In genomic region chr4:6943870-6944195, GRCh38 we compare ENCODE assay signal across 16 cellular contexts. TPM values are rescaled to one million over a fixed set of nuclear protein-coding genes. Genes with fewer than 3 reads are reported as not detected.
DNase-seq lines count a peak whose midpoint lies in the region; ATAC-seq and TF ChIP-seq lines count a peak whose summit lies in the region.
"Had no signal": no experiment of that assay in that cellular context is flagged by ENCODE, and none has a peak within 500 bp of the region (broad histone marks: within the 10 kb centered on the region; RNA-seq: fewer than 3 reads in every experiment).

No MANE protein-coding gene starts in this region.

- H3K36me3 ChIP-seq in muscle layer of duodenum (ENCODE audit: control insufficient read depth in 1 of 2, insufficient read depth in 2 of 2, low read length in 2 of 2): no peaks in the 10 kb centered on the region
- H3K36me3 ChIP-seq: MG63, prostate gland had no signal

- peak overlapping the region; percentile 86 for H3K27ac ChIP-seq in muscle layer of duodenum (ENCODE audit: low read length)

- peaks cover 8 to 23% of the 10 kb centered on the region in 2 donors for H3K4me1 ChIP-seq in muscle layer of duodenum (ENCODE audit: control insufficient read depth in 1 of 2, insufficient read depth in 2 of 2, low read length in 2 of 2)

- H3K9me3 ChIP-seq in muscle layer of duodenum (ENCODE audit: control insufficient read depth in 1 of 2, low read length in 2 of 2): no peaks in the 10 kb centered on the region
- H3K9me3 ChIP-seq: MG63, prostate gland had no signal

- H3K4me3 ChIP-seq in muscle layer of duodenum (ENCODE audit: low read depth in 1 of 2, low read length in 2 of 2): no peak overlapping the region
- H3K4me3 ChIP-seq: MG63, prostate gland had no signal

- no peak for DNase-seq in activated naive CD4-positive, alpha-beta T cell treated with anti-CD3 and anti-CD28 coated beads, Interleukin-2, amount 50 U/mL, for 72 hours (ENCODE audit: low spot score in 2 of 2)
- no peak for DNase-seq in type B pancreatic cell (ENCODE audit: extremely low spot score, unreplicated experiment)
- DNase-seq: activated CD4-positive, alpha-beta T cell treated with anti-CD3 and anti-CD28 coated beads for 1 hour; activated T-cell treated with anti-CD3 and anti-CD28 coated beads, Interleukin-2, amount 50 U/mL, for 48 hours; cortex of kidney; DMS 273 treated with DMSO at 0.1 percent for 48 hours; MG63; NCI-H748 treated with DMSO at 0.1 percent for 48 hours had no signal

- peaks cover 71% of the 10 kb centered on the region for H3K4me1 Mint-ChIP-seq in activated naive CD4-positive, alpha-beta T cell treated with anti-CD3 and anti-CD28 coated beads, Interleukin-2, amount 50 U/mL, for 24 hours
- peaks cover 60% of the 10 kb centered on the region for H3K4me1 Mint-ChIP-seq in activated T-helper 17 cell treated with anti-CD3 and anti-CD28 coated beads, Interleukin-2, amount 50 U/mL, for 72 hours
- peaks cover 50% of the 10 kb centered on the region for H3K4me1 Mint-ChIP-seq in type B pancreatic cell (ENCODE audit: unreplicated experiment)

- ATAC-seq in activated naive CD4-positive, alpha-beta T cell treated with anti-CD3 and anti-CD28 coated beads, Interleukin-2, amount 50 U/mL, for 72 hours: no peak
- ATAC-seq in activated T-helper 17 cell treated with anti-CD3 and anti-CD28 coated beads, Interleukin-2, amount 50 U/mL, for 72 hours (replicated peaks): no peak
- no peak for ATAC-seq in HG02610 (IDR thresholded peaks at IDR 0.05; ENCODE audit: unreplicated experiment)
- ATAC-seq in GM18867 (IDR thresholded peaks at IDR 0.05; ENCODE audit: unreplicated experiment): no peak
- ATAC-seq in HG03025 (IDR thresholded peaks at IDR 0.05; ENCODE audit: low FRiP score, unreplicated experiment): no peak
- ATAC-seq: esophagus mucosa had no signal

- H3K27ac Mint-ChIP-seq in activated naive CD4-positive, alpha-beta T cell treated with anti-CD3 and anti-CD28 coated beads, Interleukin-2, amount 50 U/mL, for 24 hours: peak overlapping the region; percentile 30
- H3K27ac Mint-ChIP-seq in activated naive CD4-positive, alpha-beta T cell treated with anti-CD3 and anti-CD28 coated beads, Interleukin-2, amount 50 U/mL, for 72 hours: peak overlapping the region in 1 of 2 donors; percentile 37
- H3K27ac Mint-ChIP-seq in activated T-helper 17 cell treated with anti-CD3 and anti-CD28 coated beads, Interleukin-2, amount 50 U/mL, for 72 hours: peak overlapping the region; percentile 95
- peak overlapping the region; percentile 23 for H3K27ac Mint-ChIP-seq in type B pancreatic cell

- no peaks in the 10 kb centered on the region for H3K9me3 Mint-ChIP-seq in activated naive CD4-positive, alpha-beta T cell treated with anti-CD3 and anti-CD28 coated beads, Interleukin-2, amount 50 U/mL, for 24 hours
- no peaks in the 10 kb centered on the region for H3K9me3 Mint-ChIP-seq in activated naive CD4-positive, alpha-beta T cell treated with anti-CD3 and anti-CD28 coated beads, Interleukin-2, amount 50 U/mL, for 72 hours
- H3K9me3 Mint-ChIP-seq in activated T-helper 17 cell treated with anti-CD3 and anti-CD28 coated beads, Interleukin-2, amount 50 U/mL, for 72 hours: no peaks in the 10 kb centered on the region
- H3K9me3 Mint-ChIP-seq in type B pancreatic cell: no peaks in the 10 kb centered on the region

- H3K36me3 Mint-ChIP-seq in activated naive CD4-positive, alpha-beta T cell treated with anti-CD3 and anti-CD28 coated beads, Interleukin-2, amount 50 U/mL, for 24 hours: no peaks in the 10 kb centered on the region
- H3K36me3 Mint-ChIP-seq in activated naive CD4-positive, alpha-beta T cell treated with anti-CD3 and anti-CD28 coated beads, Interleukin-2, amount 50 U/mL, for 72 hours: no peaks in the 10 kb centered on the region
- peaks cover 18% of the 10 kb centered on the region for H3K36me3 Mint-ChIP-seq in activated T-helper 17 cell treated with anti-CD3 and anti-CD28 coated beads, Interleukin-2, amount 50 U/mL, for 72 hours (ENCODE audit: low read depth)
- no peaks in the 10 kb centered on the region for H3K36me3 Mint-ChIP-seq in type B pancreatic cell

- no peak overlapping the region for H3K4me3 Mint-ChIP-seq in activated naive CD4-positive, alpha-beta T cell treated with anti-CD3 and anti-CD28 coated beads, Interleukin-2, amount 50 U/mL, for 24 hours
- H3K4me3 Mint-ChIP-seq in activated T-helper 17 cell treated with anti-CD3 and anti-CD28 coated beads, Interleukin-2, amount 50 U/mL, for 72 hours: peak overlapping the region; percentile 91
- H3K4me3 Mint-ChIP-seq in type B pancreatic cell: no peak overlapping the region

- H3K27me3 Mint-ChIP-seq in activated naive CD4-positive, alpha-beta T cell treated with anti-CD3 and anti-CD28 coated beads, Interleukin-2, amount 50 U/mL, for 24 hours: no peaks in the 10 kb centered on the region
- no peaks in the 10 kb centered on the region for H3K27me3 Mint-ChIP-seq in activated T-helper 17 cell treated with anti-CD3 and anti-CD28 coated beads, Interleukin-2, amount 50 U/mL, for 72 hours
- no peaks in the 10 kb centered on the region for H3K27me3 Mint-ChIP-seq in type B pancreatic cell

- no peaks in the 10 kb centered on the region for H3K27me3 ChIP-seq in muscle layer of duodenum (ENCODE audit: low read depth, low read length)
- H3K27me3 ChIP-seq: MG63 had no signal

- TF ChIP-seq CTCF in type B pancreatic cell (conservative IDR thresholded peaks at IDR 0.05): no peak

RNA-seq across cellular contexts. Expression of gene TBC1D14, which starts 34.2 kb away (rescaled TPM):
- 10 to 100 TPM; 21.3 to 38.2 TPM for total RNA-seq in activated naive CD4-positive, alpha-beta T cell treated with anti-CD3 and anti-CD28 coated beads, Interleukin-2, amount 50 U/mL, for 72 hours
- total RNA-seq in activated T-helper 17 cell treated with anti-CD3 and anti-CD28 coated beads, Interleukin-2, amount 50 U/mL, for 72 hours: 10 to 100 TPM; 44.1 to 63.8 TPM
- total RNA-seq in type B pancreatic cell (ENCODE audit: low replicate concordance): 55.9 and 56.9 TPM in 2 replicates
